1 cellular context compared by ENCODE assay signal in the genomic region with DNA sequence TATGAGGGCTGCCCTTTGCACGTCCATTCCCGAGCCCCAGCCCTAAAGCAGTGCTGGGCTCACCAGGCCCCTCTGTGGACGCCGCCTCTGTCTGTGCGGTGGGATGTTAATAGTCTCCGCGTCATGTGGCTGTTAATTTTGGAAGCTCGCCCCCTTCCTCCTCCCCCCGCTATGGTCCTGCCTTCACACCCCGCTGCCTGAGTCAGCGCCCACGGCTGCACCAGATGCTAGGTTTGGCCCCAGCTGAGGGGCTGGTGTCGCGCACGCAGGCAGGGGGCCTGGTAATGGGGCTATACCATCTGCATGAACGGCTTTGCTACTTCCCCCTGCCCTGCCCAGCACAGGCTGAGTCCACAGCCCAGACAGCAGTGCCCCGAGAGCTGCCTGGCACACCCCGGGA.
A peak's percentile ranks its signal among the peaks of the same experiment; 100 is the strongest.
TF ChIP-seq lines count a peak whose summit lies in the region.

No MANE protein-coding gene starts in this region.

TF ChIP-seq in HepG2, 621 proteins besides CTCF, POLR2A, EP300 and RAD21:
- TF ChIP-seq IRF2 (CRISPR knock-in tag; IDR thresholded peaks at IDR 0.05): no peak
- no peak for TF ChIP-seq NBN (conservative IDR thresholded peaks at IDR 0.05)
- peak; percentile 24; the same call in 1 of the 2 replicates for TF ChIP-seq KDM2A (CRISPR knock-in tag; IDR thresholded peaks at IDR 0.05; ENCODE audit: borderline replicate concordance, low read depth)
